Comparison of ENCODE assay signal across 23 cellular contexts in genomic region chrX:109389917-109390316, GRCh38.
"Had no signal": no experiment of that assay in that cellular context is flagged by ENCODE, and none has a peak within 500 bp of the region (broad histone marks: within the 10 kb centered on the region; RNA-seq: fewer than 3 reads in every experiment).

No MANE protein-coding gene starts in this region.

- H3K27ac Mint-ChIP-seq: activated naive CD4-positive, alpha-beta T cell treated with anti-CD3 and anti-CD28 coated beads, Interleukin-2, amount 50 U/mL, for 72 hours; activated T-cell treated with anti-CD3 and anti-CD28 coated beads, Interleukin-2, amount 50 U/mL, for 24 hours; activated T-helper 17 cell treated with anti-CD3 and anti-CD28 coated beads, Interleukin-2, amount 50 U/mL, for 72 hours; effector memory CD8-positive, alpha-beta T cell; stimulated activated naive B cell treated with anti-CD40 and anti-IgM and Interleukin-4, amounts not matched to agents 10 μg/mL and 1 μg/mL and 100 μg/mL, for 72 hours; T-helper 17 cell; WTC11 had no signal

- H3K4me3 ChIP-seq: dorsolateral prefrontal cortex, esophagus squamous epithelium, gastroesophageal sphincter, mucosa of descending colon, uterus had no signal

- H3K36me3 Mint-ChIP-seq: activated naive CD4-positive, alpha-beta T cell treated with anti-CD3 and anti-CD28 coated beads, Interleukin-2, amount 50 U/mL, for 72 hours; stimulated activated naive B cell treated with anti-CD40 and anti-IgM and Interleukin-4, amounts not matched to agents 10 μg/mL and 1 μg/mL and 100 μg/mL, for 72 hours; WTC11 had no signal

- H3K36me3 ChIP-seq: esophagus squamous epithelium, gastroesophageal sphincter, uterus had no signal

- DNase-seq: activated CD8-positive, alpha-beta memory T cell treated with anti-CD3 and anti-CD28 coated beads for 24 hours; activated CD8-positive, alpha-beta memory T cell treated with anti-CD3 and anti-CD28 coated beads, Interleukin-2, amount 50 U/mL, for 4 hours; activated T-cell treated with anti-CD3 and anti-CD28 coated beads, Interleukin-2, amount 50 U/mL, for 24 hours; dorsolateral prefrontal cortex; effector memory CD8-positive, alpha-beta T cell; esophagus squamous epithelium; head of caudate nucleus; hypothalamus; left cardiac atrium; mesenchymal stem cell; mucosa of descending colon; stimulated activated CD4-positive, alpha-beta T cell treated with anti-CD3 and anti-CD28 coated beads, Interleukin-2, amount 100 ng/mL, for 48 hours; stimulated activated CD8-positive, alpha-beta memory T cell treated with anti-CD3 and anti-CD28 coated beads, Interleukin-4, amount 100 ng/mL, for 48 hours; stimulated activated naive B cell treated with anti-CD40 and anti-IgM and Interleukin-4, amounts not matched to agents 10 μg/mL and 1 μg/mL and 100 μg/mL, for 72 hours; T-helper 17 cell; uterus had no signal

- H3K4me1 ChIP-seq: esophagus squamous epithelium, gastroesophageal sphincter, uterus had no signal

- H3K9me3 Mint-ChIP-seq: activated naive CD4-positive, alpha-beta T cell treated with anti-CD3 and anti-CD28 coated beads, Interleukin-2, amount 50 U/mL, for 72 hours; activated T-cell treated with anti-CD3 and anti-CD28 coated beads, Interleukin-2, amount 50 U/mL, for 24 hours; activated T-helper 17 cell treated with anti-CD3 and anti-CD28 coated beads, Interleukin-2, amount 50 U/mL, for 72 hours; central memory CD8-positive, alpha-beta T cell; effector memory CD8-positive, alpha-beta T cell; stimulated activated naive B cell treated with anti-CD40 and anti-IgM and Interleukin-4, amounts not matched to agents 10 μg/mL and 1 μg/mL and 100 μg/mL, for 72 hours; WTC11 had no signal

- H3K27ac ChIP-seq: dorsolateral prefrontal cortex, esophagus squamous epithelium, gastroesophageal sphincter, uterus had no signal

- H3K4me3 Mint-ChIP-seq: activated T-cell treated with anti-CD3 and anti-CD28 coated beads, Interleukin-2, amount 50 U/mL, for 24 hours; activated T-helper 17 cell treated with anti-CD3 and anti-CD28 coated beads, Interleukin-2, amount 50 U/mL, for 72 hours; central memory CD8-positive, alpha-beta T cell; effector memory CD8-positive, alpha-beta T cell; stimulated activated naive B cell treated with anti-CD40 and anti-IgM and Interleukin-4, amounts not matched to agents 10 μg/mL and 1 μg/mL and 100 μg/mL, for 72 hours; T-helper 17 cell; WTC11 had no signal

- FAIRE-seq: colon had no signal

- H3K27me3 Mint-ChIP-seq: activated T-helper 17 cell treated with anti-CD3 and anti-CD28 coated beads, Interleukin-2, amount 50 U/mL, for 72 hours; central memory CD8-positive, alpha-beta T cell; effector memory CD8-positive, alpha-beta T cell; T-helper 17 cell had no signal

- H3K9me3 ChIP-seq: esophagus squamous epithelium, gastroesophageal sphincter, mucosa of descending colon, uterus had no signal

- H3K27me3 ChIP-seq: esophagus squamous epithelium, gastroesophageal sphincter, uterus had no signal

- ATAC-seq: activated naive CD4-positive, alpha-beta T cell treated with anti-CD3 and anti-CD28 coated beads, Interleukin-2, amount 50 U/mL, for 72 hours; activated T-helper 17 cell treated with anti-CD3 and anti-CD28 coated beads, Interleukin-2, amount 50 U/mL, for 72 hours; effector memory CD8-positive, alpha-beta T cell; gastroesophageal sphincter; left cardiac atrium; mucosa of descending colon; sciatic nerve; stimulated activated naive B cell treated with anti-CD40 and anti-IgM and Interleukin-4, amounts not matched to agents 10 μg/mL and 1 μg/mL and 100 μg/mL, for 72 hours; T-helper 17 cell; WTC11 had no signal

- H3K4me1 Mint-ChIP-seq: activated T-helper 17 cell treated with anti-CD3 and anti-CD28 coated beads, Interleukin-2, amount 50 U/mL, for 72 hours; central memory CD8-positive, alpha-beta T cell; stimulated activated naive B cell treated with anti-CD40 and anti-IgM and Interleukin-4, amounts not matched to agents 10 μg/mL and 1 μg/mL and 100 μg/mL, for 72 hours; T-helper 17 cell had no signal
